ENCODE assay signal across 8 cellular contexts in the genomic region with DNA sequence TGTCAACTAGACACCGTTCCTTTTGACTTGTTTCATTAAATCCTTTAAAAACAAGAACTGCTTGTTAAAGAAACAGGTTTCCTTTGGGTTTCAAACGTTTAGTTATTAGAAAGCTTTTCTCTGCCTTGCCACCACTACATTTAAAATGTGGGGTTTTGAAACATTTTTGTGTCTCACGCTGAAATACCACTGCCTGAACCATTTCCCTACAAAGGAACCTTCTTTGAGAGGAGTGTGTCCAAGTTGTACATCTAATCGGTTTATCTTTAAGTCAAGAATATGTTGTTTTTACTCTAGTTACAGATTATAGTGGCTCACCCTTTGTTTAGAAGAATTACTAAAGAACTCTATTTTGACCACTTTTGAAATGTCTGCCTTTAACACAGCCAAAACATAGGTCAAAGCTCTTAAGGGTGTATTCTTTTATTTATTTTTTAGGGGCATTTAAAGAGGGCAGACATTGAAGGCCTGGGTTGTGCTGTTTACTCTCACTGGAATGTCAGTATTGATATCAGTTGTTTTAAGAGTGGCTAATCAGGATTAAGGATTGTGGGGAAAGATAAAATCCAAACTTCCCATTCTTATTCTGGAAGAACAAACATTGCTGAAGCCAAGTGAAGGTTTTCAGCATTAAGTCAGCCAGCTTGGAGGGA.
DNase-seq lines count a peak whose midpoint lies in the region; ATAC-seq and TF ChIP-seq lines count a peak whose summit lies in the region.

No MANE protein-coding gene starts in this region.

- peak overlapping the region; percentile 76 for H3K27ac Mint-ChIP-seq in activated CD4-positive, alpha-beta T cell treated with anti-CD3 and anti-CD28 coated beads for 36 hours
- H3K27ac Mint-ChIP-seq in activated naive CD8-positive, alpha-beta T cell = peak overlapping the region; percentile 98
- peak overlapping the region; percentile 83 for H3K27ac Mint-ChIP-seq in stimulated activated memory B cell treated with anti-CD40 and anti-IgM and Interleukin-4, amounts not matched to agents 10 μg/mL and 1 μg/mL and 100 μg/mL, for 72 hours

- ATAC-seq in activated CD4-positive, alpha-beta T cell treated with anti-CD3 and anti-CD28 coated beads for 36 hours = no peak
- ATAC-seq in stimulated activated memory B cell treated with anti-CD40 and anti-IgM and Interleukin-4, amounts not matched to agents 10 μg/mL and 1 μg/mL and 100 μg/mL, for 72 hours = no peak
- no peak for ATAC-seq in HG02981 (IDR thresholded peaks at IDR 0.05; ENCODE audit: unreplicated experiment)

- H3K4me3 ChIP-seq in fibroblast of the aortic adventitia (ENCODE audit: low read depth, low read length) = peak overlapping the region; percentile 35

- peaks cover 30% of the 10 kb centered on the region for H3K36me3 Mint-ChIP-seq in activated CD4-positive, alpha-beta T cell treated with anti-CD3 and anti-CD28 coated beads for 36 hours (ENCODE audit: low read depth)
- peaks cover 30% of the 10 kb centered on the region for H3K36me3 Mint-ChIP-seq in activated naive CD8-positive, alpha-beta T cell
- peaks cover 17% of the 10 kb centered on the region for H3K36me3 Mint-ChIP-seq in stimulated activated memory B cell treated with anti-CD40 and anti-IgM and Interleukin-4, amounts not matched to agents 10 μg/mL and 1 μg/mL and 100 μg/mL, for 72 hours

- no peak overlapping the region for H3K4me3 Mint-ChIP-seq in activated CD4-positive, alpha-beta T cell treated with anti-CD3 and anti-CD28 coated beads for 36 hours
- no peak overlapping the region for H3K4me3 Mint-ChIP-seq in activated naive CD8-positive, alpha-beta T cell
- H3K4me3 Mint-ChIP-seq in stimulated activated memory B cell treated with anti-CD40 and anti-IgM and Interleukin-4, amounts not matched to agents 10 μg/mL and 1 μg/mL and 100 μg/mL, for 72 hours = no peak overlapping the region

- TF ChIP-seq CTCF in fibroblast of the aortic adventitia (IDR thresholded peaks at IDR 0.05; ENCODE audit: insufficient read depth, low read length) = no peak

- intact Hi-C loops in activated CD4-positive, alpha-beta T cell treated with anti-CD3 and anti-CD28 coated beads for 36 hours (cut with DNase I, micrococcal nuclease) = no loop called here

- DNase-seq in activated CD4-positive, alpha-beta T cell treated with anti-CD3 and anti-CD28 coated beads for 36 hours = no peak
- DNase-seq in activated CD4-positive, alpha-beta T cell treated with anti-CD3 and anti-CD28 coated beads, Interleukin-2, amount 50 U/mL, for 1 hour = no peak
- DNase-seq in fibroblast of the aortic adventitia (ENCODE audit: low read depth) (peak; percentile 90), NCI-H2227 (lab: John Stamatoyannopoulos, UW; ENCODE audit: unreplicated experiment) (no peak), ecto neural progenitor cell (ENCODE audit: low spot score) (no peak)

- no peaks in the 10 kb centered on the region for H3K27me3 Mint-ChIP-seq in activated CD4-positive, alpha-beta T cell treated with anti-CD3 and anti-CD28 coated beads for 36 hours
- H3K27me3 Mint-ChIP-seq in activated naive CD8-positive, alpha-beta T cell = no peaks in the 10 kb centered on the region
- no peaks in the 10 kb centered on the region for H3K27me3 Mint-ChIP-seq in stimulated activated memory B cell treated with anti-CD40 and anti-IgM and Interleukin-4, amounts not matched to agents 10 μg/mL and 1 μg/mL and 100 μg/mL, for 72 hours

- CTCF ChIA-PET in activated CD4-positive, alpha-beta T cell treated with anti-CD3 and anti-CD28 coated beads for 36 hours (lab: Charles Lee) = interaction anchor here (0.5 to 1.1 kb wide), 2 partner anchors 8 to 461 kb away, joined by 3 to 4 read pairs; no protein-coding TSS in a partner anchor

- H3K9me3 Mint-ChIP-seq in activated CD4-positive, alpha-beta T cell treated with anti-CD3 and anti-CD28 coated beads for 36 hours (ENCODE audit: low read depth) = no peaks in the 10 kb centered on the region
- no peaks in the 10 kb centered on the region for H3K9me3 Mint-ChIP-seq in activated naive CD8-positive, alpha-beta T cell (ENCODE audit: low read depth)
- H3K9me3 Mint-ChIP-seq in stimulated activated memory B cell treated with anti-CD40 and anti-IgM and Interleukin-4, amounts not matched to agents 10 μg/mL and 1 μg/mL and 100 μg/mL, for 72 hours = no peaks in the 10 kb centered on the region

- H3K4me1 Mint-ChIP-seq in activated CD4-positive, alpha-beta T cell treated with anti-CD3 and anti-CD28 coated beads for 36 hours = peaks cover 53% of the 10 kb centered on the region
- H3K4me1 Mint-ChIP-seq in activated naive CD8-positive, alpha-beta T cell (ENCODE audit: low read depth) = peaks cover 51% of the 10 kb centered on the region
- peaks cover 79% of the 10 kb centered on the region for H3K4me1 Mint-ChIP-seq in stimulated activated memory B cell treated with anti-CD40 and anti-IgM and Interleukin-4, amounts not matched to agents 10 μg/mL and 1 μg/mL and 100 μg/mL, for 72 hours

- POLR2A ChIA-PET in activated CD4-positive, alpha-beta T cell treated with anti-CD3 and anti-CD28 coated beads for 36 hours (lab: Charles Lee) = interaction anchor here (0.6 kb wide), 1 partner anchor 25 kb away, joined by 6 read pairs; no protein-coding TSS in a partner anchor
